1 cellular context compared by ENCODE assay signal in genomic region chr12:49190317-49190716, GRCh38.
TF ChIP-seq lines count a peak whose summit lies in the region.

No MANE protein-coding gene starts in this region.

TF ChIP-seq in SK-N-SH treated with all-trans-retinoic acid at 6 μM for 48 hours, 23 proteins besides CTCF, POLR2A, EP300 and RAD21 (continued from another document):
- TF ChIP-seq POU6F1 (CRISPR knock-in tag; IDR thresholded peaks at IDR 0.05; ENCODE audit: borderline replicate concordance, low read depth) = no peak
